23 cellular contexts compared by ENCODE assay signal in the genomic region with DNA sequence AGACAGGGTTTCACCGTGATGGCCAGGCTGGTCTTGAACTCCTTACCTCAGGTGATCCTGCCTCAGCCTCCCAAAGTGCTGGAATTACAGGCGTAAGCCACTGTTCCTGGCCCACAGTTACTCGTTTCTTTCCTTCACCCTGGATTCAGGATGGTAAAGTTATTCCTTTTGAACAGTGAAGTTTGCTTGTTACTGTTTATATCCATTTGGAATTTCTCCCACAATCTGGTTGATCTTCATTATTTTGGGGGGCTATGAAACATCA. TPM values are rescaled to one million over a fixed set of nuclear protein-coding genes. Genes with fewer than 3 reads are reported as not detected.
A peak's percentile ranks its signal among the peaks of the same experiment; 100 is the strongest.
DNase-seq lines count a peak whose midpoint lies in the region; ATAC-seq and TF ChIP-seq lines count a peak whose summit lies in the region.
"Had no signal": no experiment of that assay in that cellular context is flagged by ENCODE, and none has a peak within 500 bp of the region (broad histone marks: within the 10 kb centered on the region; RNA-seq: fewer than 3 reads in every experiment).

No MANE protein-coding gene starts in this region.

- peaks cover 29% of the 10 kb centered on the region for H3K4me1 Mint-ChIP-seq in activated CD8-positive, alpha-beta T cell treated with anti-CD3 and anti-CD28 coated beads, Interleukin-2, amount 10 ng/mL, durations not matched to agents 7 days and 5 days (ENCODE audit: low read depth)
- peaks cover 27% of the 10 kb centered on the region for H3K4me1 Mint-ChIP-seq in activated CD8-positive, alpha-beta T cell treated with anti-CD3 and anti-CD28 coated beads for 36 hours (ENCODE audit: low read depth)
- no peaks in the 10 kb centered on the region for H3K4me1 Mint-ChIP-seq in osteocyte (ENCODE audit: unreplicated experiment)

- peaks cover 5% of the 10 kb centered on the region for H3K9me3 Mint-ChIP-seq in activated CD8-positive, alpha-beta T cell treated with anti-CD3 and anti-CD28 coated beads, Interleukin-2, amount 10 ng/mL, durations not matched to agents 7 days and 5 days (ENCODE audit: insufficient read depth)
- no peaks in the 10 kb centered on the region for H3K9me3 Mint-ChIP-seq in activated CD8-positive, alpha-beta T cell treated with anti-CD3 and anti-CD28 coated beads for 36 hours
- H3K9me3 Mint-ChIP-seq in osteocyte (ENCODE audit: unreplicated experiment): no peaks in the 10 kb centered on the region

- POLR2A ChIA-PET in activated CD8-positive, alpha-beta T cell treated with anti-CD3 and anti-CD28 coated beads, Interleukin-2, amount 10 ng/mL, durations not matched to agents 7 days and 5 days (lab: Charles Lee): no interaction called here
- POLR2A ChIA-PET in activated CD8-positive, alpha-beta T cell treated with anti-CD3 and anti-CD28 coated beads for 36 hours (lab: Charles Lee): interaction anchor here (0.6 to 0.8 kb wide), 2 partner anchors 8 to 153 kb away, joined by 3 read pairs; no protein-coding TSS in a partner anchor
- POLR2A ChIA-PET in GM10248 (lab: Yijun Ruan, JAX): no interaction called here

- peaks cover 11 to 20% of the 10 kb centered on the region in 2 donors for H3K36me3 ChIP-seq in ascending aorta

- TF ChIP-seq CTCF in activated CD8-positive, alpha-beta T cell treated with anti-CD3 and anti-CD28 coated beads for 36 hours (IDR thresholded peaks at IDR 0.05): no peak
- no peak for TF ChIP-seq CTCF in GM10248 (IDR thresholded peaks at IDR 0.05; ENCODE audit: control extremely low read depth, extremely low read depth, low read depth, missing control alignments)
- no peak for TF ChIP-seq CTCF in coronary artery (IDR thresholded peaks at IDR 0.05)
- no peak for TF ChIP-seq CTCF in osteocyte (IDR thresholded peaks at IDR 0.05)
- TF ChIP-seq CTCF in ascending aorta (IDR thresholded peaks at IDR 0.05): no peak

- H3K27ac Mint-ChIP-seq in activated CD8-positive, alpha-beta T cell treated with anti-CD3 and anti-CD28 coated beads, Interleukin-2, amount 10 ng/mL, durations not matched to agents 7 days and 5 days: no peak overlapping the region
- H3K27ac Mint-ChIP-seq in activated CD8-positive, alpha-beta T cell treated with anti-CD3 and anti-CD28 coated beads for 36 hours: no peak overlapping the region
- no peak overlapping the region for H3K27ac Mint-ChIP-seq in osteocyte (ENCODE audit: unreplicated experiment)

- H3K4me3 ChIP-seq in coronary artery (no peak overlapping the region), ascending aorta (no peak overlapping the region)
- H3K4me3 ChIP-seq: MG63, SJCRH30 had no signal

- no peak overlapping the region for H3K27ac ChIP-seq in coronary artery
- H3K27ac ChIP-seq in substantia nigra (ENCODE audit: low read depth, low read length, poor library complexity, severe bottlenecking): no peak overlapping the region
- no peak overlapping the region for H3K27ac ChIP-seq in ascending aorta
- H3K27ac ChIP-seq: 22Rv1, SJCRH30 had no signal

- intact Hi-C loops in activated CD8-positive, alpha-beta T cell treated with anti-CD3 and anti-CD28 coated beads for 36 hours (cut with micrococcal nuclease): no loop called here
- intact Hi-C loops in ascending aorta (cut with DNase I): no loop called here

- ATAC-seq in activated CD8-positive, alpha-beta T cell treated with anti-CD3 and anti-CD28 coated beads, Interleukin-2, amount 10 ng/mL, durations not matched to agents 7 days and 5 days: no peak
- no peak for ATAC-seq in activated CD8-positive, alpha-beta T cell treated with anti-CD3 and anti-CD28 coated beads for 36 hours
- ATAC-seq: PC-3 had no signal

- H3K4me3 Mint-ChIP-seq in activated CD8-positive, alpha-beta T cell treated with anti-CD3 and anti-CD28 coated beads, Interleukin-2, amount 10 ng/mL, durations not matched to agents 7 days and 5 days: no peak overlapping the region
- H3K4me3 Mint-ChIP-seq in activated CD8-positive, alpha-beta T cell treated with anti-CD3 and anti-CD28 coated beads for 36 hours: no peak overlapping the region
- H3K4me3 Mint-ChIP-seq in osteocyte (ENCODE audit: unreplicated experiment): no peak overlapping the region
- H3K4me3 Mint-ChIP-seq: CD14-positive monocyte had no signal

- H3K27me3 Mint-ChIP-seq in activated CD8-positive, alpha-beta T cell treated with anti-CD3 and anti-CD28 coated beads, Interleukin-2, amount 10 ng/mL, durations not matched to agents 7 days and 5 days (ENCODE audit: low read depth): peaks cover 2% of the 10 kb centered on the region
- no peaks in the 10 kb centered on the region for H3K27me3 Mint-ChIP-seq in activated CD8-positive, alpha-beta T cell treated with anti-CD3 and anti-CD28 coated beads for 36 hours
- peaks cover 12% of the 10 kb centered on the region for H3K27me3 Mint-ChIP-seq in osteocyte (ENCODE audit: unreplicated experiment)

- no peaks in the 10 kb centered on the region for H3K4me1 ChIP-seq in ascending aorta
- H3K4me1 ChIP-seq: SJCRH30 had no signal

- no peaks in the 10 kb centered on the region for H3K27me3 ChIP-seq in ascending aorta
- H3K27me3 ChIP-seq: BE2C, SJCRH30 had no signal

- peaks cover 15% of the 10 kb centered on the region for H3K36me3 Mint-ChIP-seq in activated CD8-positive, alpha-beta T cell treated with anti-CD3 and anti-CD28 coated beads, Interleukin-2, amount 10 ng/mL, durations not matched to agents 7 days and 5 days (ENCODE audit: low read depth)
- H3K36me3 Mint-ChIP-seq in activated CD8-positive, alpha-beta T cell treated with anti-CD3 and anti-CD28 coated beads for 36 hours (ENCODE audit: low read depth): peaks cover 8% of the 10 kb centered on the region
- peaks cover 4% of the 10 kb centered on the region for H3K36me3 Mint-ChIP-seq in osteocyte (ENCODE audit: unreplicated experiment)

- no peaks in the 10 kb centered on the region for H3K9me3 ChIP-seq in ascending aorta
- H3K9me3 ChIP-seq: BE2C, MG63, SJCRH30 had no signal

- DNase-seq in activated CD8-positive, alpha-beta T cell treated with anti-CD3 and anti-CD28 coated beads, Interleukin-2, amount 10 ng/mL, durations not matched to agents 7 days and 5 days: peak; percentile 11
- DNase-seq in activated CD8-positive, alpha-beta T cell treated with anti-CD3 and anti-CD28 coated beads for 36 hours: no peak
- DNase-seq in GM10248 (ENCODE audit: extremely low spot score) (peak; percentile 5), coronary artery (ENCODE audit: low spot score) (peak; percentile 19), osteocyte (ENCODE audit: extremely low spot score, unreplicated experiment) (peak; percentile 30), substantia nigra (lab: John Stamatoyannopoulos, UW) (no peak), Ammon's horn (ENCODE audit: low spot score) (no peak), ascending aorta (ENCODE audit: low spot score in 2 of 2) (no peak)
- DNase-seq: BE2C; HCEC 1CT; KBM-7; MG63; NCI-H1105 treated with DMSO at 0.1 percent for 48 hours; NCI-H146; NCI-H2029; NCI-H446 treated with DMSO at 0.1 percent for 48 hours; NCI-H526; NCI-H82; NK-92 treated with Interleukin-12 subunit alpha and Interleukin-12 subunit beta, amount 100 ng/mL, for 24 hours; PC-3; SJCRH30 had no signal

- CTCF ChIA-PET in activated CD8-positive, alpha-beta T cell treated with anti-CD3 and anti-CD28 coated beads, Interleukin-2, amount 10 ng/mL, durations not matched to agents 7 days and 5 days (lab: Charles Lee): no interaction called here
- CTCF ChIA-PET in activated CD8-positive, alpha-beta T cell treated with anti-CD3 and anti-CD28 coated beads for 36 hours (lab: Charles Lee): no interaction called here
- CTCF ChIA-PET in GM10248 (lab: Yijun Ruan, JAX): no interaction called here

RNA-seq across cellular contexts. Expression of gene WDR4, which starts 43.0 kb away (rescaled TPM):
- total RNA-seq in activated CD8-positive, alpha-beta T cell treated with anti-CD3 and anti-CD28 coated beads, Interleukin-2, amount 10 ng/mL, durations not matched to agents 7 days and 5 days: 10 to 100 TPM; 35.6 to 40.9 TPM
- total RNA-seq in activated CD8-positive, alpha-beta T cell treated with anti-CD3 and anti-CD28 coated beads for 36 hours: 10 to 100 TPM; 49.8 to 53.5 TPM
- total RNA-seq in osteocyte (15.0 and 15.7 TPM in 2 replicates), ascending aorta (51.9 TPM)

RNA-seq across cellular contexts. Expression of gene NDUFV3, which starts 56.8 kb away (rescaled TPM):
- total RNA-seq in activated CD8-positive, alpha-beta T cell treated with anti-CD3 and anti-CD28 coated beads, Interleukin-2, amount 10 ng/mL, durations not matched to agents 7 days and 5 days: 10 to 100 TPM; 27.7 to 28.1 TPM
- total RNA-seq in activated CD8-positive, alpha-beta T cell treated with anti-CD3 and anti-CD28 coated beads for 36 hours: 10 to 100 TPM; 29.0 to 29.8 TPM
- total RNA-seq in osteocyte (41.3 and 44.9 TPM in 2 replicates), ascending aorta (60.7 TPM)

Comparison
In these comparisons a context has a peak if more than half of its experiments do, and no peak if none do; other contexts are left out.
1. DNase-seq: peak in activated CD8-positive, alpha-beta T cell treated with anti-CD3 and anti-CD28 coated beads, Interleukin-2, amount 10 ng/mL, durations not matched to agents 7 days and 5 days (single experiment), GM10248 (single experiment), coronary artery (single experiment) and osteocyte (single experiment); none in activated CD8-positive, alpha-beta T cell treated with anti-CD3 and anti-CD28 coated beads for 36 hours (single experiment), substantia nigra (0 of 49), Ammon's horn (single experiment) and ascending aorta (0 of 2).